ENCODE assay signal across 8 cellular contexts in the genomic region with DNA sequence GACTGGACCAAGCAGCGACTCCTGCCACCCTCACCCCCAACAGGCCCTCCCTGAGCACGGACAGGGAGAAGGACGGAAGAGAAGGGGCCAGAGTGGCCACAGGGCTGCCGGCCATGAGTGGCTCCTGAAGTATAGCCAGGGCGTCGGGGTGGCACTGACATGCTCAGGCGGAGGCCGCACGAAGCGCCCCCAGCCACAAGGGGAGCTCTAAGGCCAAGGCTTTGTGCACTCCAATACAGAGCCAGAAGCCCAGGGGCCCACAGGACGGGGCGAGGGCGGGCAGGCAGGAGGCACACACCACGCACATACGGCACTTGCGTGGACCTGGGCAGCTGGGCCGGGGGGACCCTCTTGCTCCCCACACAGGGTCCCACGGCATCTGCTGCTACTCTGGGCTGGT. TPM values are rescaled to one million over a fixed set of nuclear protein-coding genes. Genes with fewer than 3 reads are reported as not detected.
DNase-seq lines count a peak whose midpoint lies in the region; ATAC-seq and TF ChIP-seq lines count a peak whose summit lies in the region.

No MANE protein-coding gene starts in this region.

- H3K9me3 ChIP-seq in heart left ventricle (no peaks in the 10 kb centered on the region), upper lobe of left lung (no peaks in the 10 kb centered on the region), tibial artery (no peaks in the 10 kb centered on the region)

- H3K27ac ChIP-seq in heart left ventricle, result peak overlapping the region in 3 of 12 donors; percentile 25 to 36 (median 25)
- H3K27ac ChIP-seq in upper lobe of left lung, result peak overlapping the region; percentile 37 to 78 (median 58)
- H3K27ac ChIP-seq in tibial artery, result no peak overlapping the region

- H3K4me1 ChIP-seq in heart left ventricle (peaks cover 0 to 51% (median 36%) of the 10 kb centered on the region in 12 donors), upper lobe of left lung (peaks cover 31 to 54% (median 48%) of the 10 kb centered on the region in 4 donors), tibial artery (peaks cover 5 to 12% (median 11%) of the 10 kb centered on the region in 4 donors)

- WGBS in heart left ventricle, 4 donors, result 78 to 87% (median 84%) methylated on average over 12 to 18 of the region's 18 CpGs
- 65 to 93% methylated on average over 8 to 18 of the region's 18 CpGs for WGBS in upper lobe of left lung, 2 donors

- H3K36me3 ChIP-seq in heart left ventricle, result peaks cover 0 to 50% (median 34%) of the 10 kb centered on the region in 9 donors
- H3K36me3 ChIP-seq in upper lobe of left lung, result peaks cover 0 to 29% (median 16%) of the 10 kb centered on the region in 4 donors
- H3K36me3 ChIP-seq in tibial artery, result peaks cover 25 to 62% (median 29%) of the 10 kb centered on the region in 3 donors

- intact Hi-C loops in heart left ventricle (cut with DNase I) (no loop called here), cardiac septum (cut with DNase I) (no loop called here), tibial artery (cut with DNase I; ENCODE audit: low total_unique reads) (loop anchor here (5.0 kb wide), 1 partner anchor 39 kb away; no protein-coding TSS in a partner anchor)

- H3K27me3 ChIP-seq in heart left ventricle (no peaks in the 10 kb centered on the region), upper lobe of left lung (no peaks in the 10 kb centered on the region), tibial artery (no peaks in the 10 kb centered on the region)

- in situ Hi-C loops in G401 (cut with HindIII; ENCODE audit: low sequenced_read_pairs), result no loop called here

- ATAC-seq in heart left ventricle (peak in 3 of 4 donors; percentile 3 to 24 (median 16)), SK-N-SH treated with all-trans-retinoic acid at 6 μM for 48 hours (peak; percentile 87), upper lobe of left lung (ENCODE audit: low FRiP score in 2 of 2) (no peak), GM18867 (IDR thresholded peaks at IDR 0.05; ENCODE audit: unreplicated experiment) (no peak)

- TF ChIP-seq POLR2A in heart left ventricle (IDR thresholded peaks at IDR 0.05), result no peak
- TF ChIP-seq POLR2A in upper lobe of left lung (IDR thresholded peaks at IDR 0.05), result no peak

- H3K4me3 ChIP-seq in heart left ventricle, result no peak overlapping the region
- no peak overlapping the region for H3K4me3 ChIP-seq in upper lobe of left lung
- H3K4me3 ChIP-seq in tibial artery, result no peak overlapping the region

- no peak for TF ChIP-seq EP300 in upper lobe of left lung (IDR thresholded peaks at IDR 0.05)

- no peak for DNase-seq in heart left ventricle
- no peak for DNase-seq in cardiac septum (ENCODE audit: low spot score)
- DNase-seq in glomerular visceral epithelial cell (ENCODE audit: extremely low spot score), result peak; percentile 21
- peak in 1 of 2 donors; percentile 82 for DNase-seq in upper lobe of left lung
- no peak for DNase-seq in G401 (ENCODE audit: low spot score)
- no peak for DNase-seq in tibial artery

- TF ChIP-seq CTCF in heart left ventricle (IDR thresholded peaks at IDR 0.05) (peak in 6 of 12 donors; percentile 15 to 35 (median 27)), upper lobe of left lung (IDR thresholded peaks at IDR 0.05) (peak in 5 of 6 experiments; percentile 15 to 56 (median 39)), tibial artery (IDR thresholded peaks at IDR 0.05) (no peak)

TF ChIP-seq in SK-N-SH treated with all-trans-retinoic acid at 6 μM for 48 hours, 23 proteins besides CTCF, POLR2A, EP300 and RAD21:
- TF ChIP-seq RARB (CRISPR knock-in tag; IDR thresholded peaks at IDR 0.05) (no peak), SNAI2 (CRISPR knock-in tag; IDR thresholded peaks at IDR 0.05) (no peak), ARNTL (CRISPR knock-in tag; IDR thresholded peaks at IDR 0.05; ENCODE audit: borderline replicate concordance, low read depth) (no peak), PPARA (CRISPR knock-in tag; IDR thresholded peaks at IDR 0.05; ENCODE audit: borderline replicate concordance) (no peak), ZFP3 (CRISPR knock-in tag; IDR thresholded peaks at IDR 0.05) (no peak), ZNF8 (CRISPR knock-in tag; IDR thresholded peaks at IDR 0.05) (no peak), ESRRG (CRISPR knock-in tag; IDR thresholded peaks at IDR 0.05) (no peak), CSDC2 (CRISPR knock-in tag; IDR thresholded peaks at IDR 0.05) (no peak), BACH2 (CRISPR knock-in tag; IDR thresholded peaks at IDR 0.05; ENCODE audit: borderline replicate concordance) (no peak)
- TF ChIP-seq, protein P1, sequence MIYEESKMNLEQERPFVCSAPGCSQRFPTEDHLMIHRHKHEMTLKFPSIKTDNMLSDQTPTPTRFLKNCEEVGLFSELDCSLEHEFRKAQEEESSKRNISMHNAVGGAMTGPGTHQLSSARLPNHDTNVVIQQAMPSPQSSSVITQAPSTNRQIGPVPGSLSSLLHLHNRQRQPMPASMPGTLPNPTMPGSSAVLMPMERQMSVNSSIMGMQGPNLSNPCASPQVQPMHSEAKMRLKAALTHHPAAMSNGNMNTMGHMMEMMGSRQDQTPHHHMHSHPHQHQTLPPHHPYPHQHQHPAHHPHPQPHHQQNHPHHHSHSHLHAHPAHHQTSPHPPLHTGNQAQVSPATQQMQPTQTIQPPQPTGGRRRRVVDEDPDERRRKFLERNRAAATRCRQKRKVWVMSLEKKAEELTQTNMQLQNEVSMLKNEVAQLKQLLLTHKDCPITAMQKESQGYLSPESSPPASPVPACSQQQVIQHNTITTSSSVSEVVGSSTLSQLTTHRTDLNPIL (CRISPR knock-in tag; IDR thresholded peaks at IDR 0.05; ENCODE audit: low read depth), result no peak
- TF ChIP-seq, protein P2, sequence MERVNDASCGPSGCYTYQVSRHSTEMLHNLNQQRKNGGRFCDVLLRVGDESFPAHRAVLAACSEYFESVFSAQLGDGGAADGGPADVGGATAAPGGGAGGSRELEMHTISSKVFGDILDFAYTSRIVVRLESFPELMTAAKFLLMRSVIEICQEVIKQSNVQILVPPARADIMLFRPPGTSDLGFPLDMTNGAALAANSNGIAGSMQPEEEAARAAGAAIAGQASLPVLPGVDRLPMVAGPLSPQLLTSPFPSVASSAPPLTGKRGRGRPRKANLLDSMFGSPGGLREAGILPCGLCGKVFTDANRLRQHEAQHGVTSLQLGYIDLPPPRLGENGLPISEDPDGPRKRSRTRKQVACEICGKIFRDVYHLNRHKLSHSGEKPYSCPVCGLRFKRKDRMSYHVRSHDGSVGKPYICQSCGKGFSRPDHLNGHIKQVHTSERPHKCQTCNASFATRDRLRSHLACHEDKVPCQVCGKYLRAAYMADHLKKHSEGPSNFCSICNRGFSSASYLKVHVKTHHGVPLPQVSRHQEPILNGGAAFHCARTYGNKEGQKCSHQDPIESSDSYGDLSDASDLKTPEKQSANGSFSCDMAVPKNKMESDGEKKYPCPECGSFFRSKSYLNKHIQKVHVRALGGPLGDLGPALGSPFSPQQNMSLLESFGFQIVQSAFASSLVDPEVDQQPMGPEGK (CRISPR knock-in tag; IDR thresholded peaks at IDR 0.05; ENCODE audit: borderline replicate concordance), result no peak

RNA-seq across cellular contexts. Expression of a gene that starts 52.0 kb away (rescaled TPM):
- 10 to 100 TPM; 28.0 to 87.2 (median 45.0) TPM for total RNA-seq in heart left ventricle
- polyA plus RNA-seq in heart left ventricle, result 10 to 100 TPM; 14.4 to 24.2 TPM
- 44.6 TPM for total RNA-seq in cardiac septum
- 100 to 1,000 TPM in 2 of 6 donors, 10 to 100 TPM in 4; 26.2 to 298 (median 75.8) TPM for total RNA-seq in upper lobe of left lung
- total RNA-seq in G401 (2014; rRNA removed; shearing (Covaris generic)), result 4.8 TPM in 1 of 2 replicates, not detected in the other

Comparison
In these comparisons a context has a peak if more than half of its experiments do, and no peak if none do; other contexts are left out.
1. ATAC-seq: peak in heart left ventricle (3 of 4) and SK-N-SH treated with all-trans-retinoic acid at 6 μM for 48 hours (single experiment); none in upper lobe of left lung (0 of 2) and GM18867 (single experiment).
2. H3K27ac ChIP-seq: peak in upper lobe of left lung (4 of 4); none in tibial artery (0 of 2).
3. CTCF ChIP-seq: peak in upper lobe of left lung (5 of 6); none in tibial artery (0 of 2).